ENCODE assay signal across 21 cellular contexts in genomic region chr2:168085801-168086361, GRCh38.
DNase-seq lines count a peak whose midpoint lies in the region; ATAC-seq and TF ChIP-seq lines count a peak whose summit lies in the region.
"Had no signal": no experiment of that assay in that cellular context is flagged by ENCODE, and none has a peak within 500 bp of the region (broad histone marks: within the 10 kb centered on the region; RNA-seq: fewer than 3 reads in every experiment).

No MANE protein-coding gene starts in this region.

- no peaks in the 10 kb centered on the region for H3K9me2 ChIP-seq in SK-N-SH

- H3K27me3 Mint-ChIP-seq in dendritic cell treated with granulocyte-macrophage colony-stimulating factor and Interleukin-4, amounts not matched to agents 40 ng/mL and 50 ng/mL, for 4 days: no peaks in the 10 kb centered on the region

- no peak for TF ChIP-seq RAD21 in SK-N-SH (IDR thresholded peaks at IDR 0.05; ENCODE audit: low read length)

- H3K4me3 ChIP-seq in SK-N-SH (ENCODE audit: low read depth in 2 of 2, low read length in 1 of 2): no peak overlapping the region
- H3K4me3 ChIP-seq: BLaER1, Peyer's patch had no signal

- peak in 1 of 2 experiments; percentile 78; a peak in 2 of 4 replicates for TF ChIP-seq EP300 in SK-N-SH (IDR thresholded peaks at IDR 0.05; ENCODE audit: borderline replicate concordance in 1 of 2, low read depth in 1 of 2, low read length in 1 of 2)

- H3K27me3 ChIP-seq in SK-N-SH (ENCODE audit: insufficient read depth): no peaks in the 10 kb centered on the region
- H3K27me3 ChIP-seq: BLaER1, Peyer's patch had no signal

- peaks cover 2 to 4% of the 10 kb centered on the region in 2 experiments for H3K36me3 ChIP-seq in SK-N-SH (replicated peaks in 1 of 2; ENCODE audit: control insufficient read depth in 1 of 2, insufficient read depth in 2 of 2, low read length in 1 of 2)
- H3K36me3 ChIP-seq: Peyer's patch had no signal

- H3K4me1 Mint-ChIP-seq in dendritic cell treated with granulocyte-macrophage colony-stimulating factor and Interleukin-4, amounts not matched to agents 40 ng/mL and 50 ng/mL, for 4 days (ENCODE audit: low read depth): peaks cover 29% of the 10 kb centered on the region

- no peak overlapping the region for H3K4me3 Mint-ChIP-seq in dendritic cell treated with granulocyte-macrophage colony-stimulating factor and Interleukin-4, amounts not matched to agents 40 ng/mL and 50 ng/mL, for 4 days
- H3K4me3 Mint-ChIP-seq: CD8-positive, alpha-beta T cell; H9; HFFc6 had no signal

- H3K27ac ChIP-seq in SK-N-SH (ENCODE audit: low read depth in 2 of 2, low read length in 1 of 2) (no peak overlapping the region), substantia nigra (ENCODE audit: low read depth, low read length, poor library complexity, severe bottlenecking) (peak overlapping the region; percentile 68)
- H3K27ac ChIP-seq: BLaER1, HL-60, KMS-11, Peyer's patch had no signal

- H2AFZ ChIP-seq in SK-N-SH (ENCODE audit: low read depth): no peak overlapping the region

- H3K79me2 ChIP-seq in SK-N-SH (ENCODE audit: insufficient read depth): no peaks in the 10 kb centered on the region

- H3K9ac ChIP-seq in SK-N-SH: no peak overlapping the region
- H3K9ac ChIP-seq: BLaER1, KMS-11 had no signal

- H3K4me1 ChIP-seq in SK-N-SH (ENCODE audit: control insufficient read depth in 1 of 2, insufficient read depth in 2 of 2, low read depth in 1 of 2, low read length in 1 of 2): peaks cover 0 to 4% of the 10 kb centered on the region in 2 experiments; a peak in 2 of 4 replicates
- H3K4me1 ChIP-seq: Peyer's patch had no signal

- peak; percentile 14 to 57 for DNase-seq in NCI-H524 (lab: John Stamatoyannopoulos, UW)
- peak; percentile 28 for DNase-seq in SK-N-SH
- DNase-seq in substantia nigra (lab: John Stamatoyannopoulos, UW): no peak
- DNase-seq in activated T-cell treated with anti-CD3 and anti-CD28 coated beads, Interleukin-2, amount 50 U/mL, for 1 hour: no peak
- DNase-seq: ACHN; CD8-positive, alpha-beta T cell; H9; HFFc6; NCI-H1694; NCI-H2081; NCI-H2171; NCI-H446 treated with DMSO at 0.1 percent for 48 hours; NCI-H774; Peyer's patch had no signal

- intact Hi-C loops in dendritic cell treated with granulocyte-macrophage colony-stimulating factor and Interleukin-4, amounts not matched to agents 40 ng/mL and 50 ng/mL, for 4 days (cut with micrococcal nuclease): no loop called here

- POLR2A ChIA-PET in SK-N-SH (lab: Yijun Ruan, JAX): no interaction called here

- H4K20me1 ChIP-seq in SK-N-SH (ENCODE audit: insufficient read depth): no peaks in the 10 kb centered on the region

- 69% methylated on average over 3 of the region's 4 CpGs for WGBS in SK-N-SH (ENCODE audit: low lambda C conversion rate)

- ATAC-seq in HG03432 (IDR thresholded peaks at IDR 0.05; ENCODE audit: unreplicated experiment) (no peak), GM21576 (IDR thresholded peaks at IDR 0.05; ENCODE audit: unreplicated experiment) (no peak), HG02884 (IDR thresholded peaks at IDR 0.05; ENCODE audit: unreplicated experiment) (no peak)
- ATAC-seq: CD8-positive, alpha-beta T cell had no signal

- H3K36me3 Mint-ChIP-seq in dendritic cell treated with granulocyte-macrophage colony-stimulating factor and Interleukin-4, amounts not matched to agents 40 ng/mL and 50 ng/mL, for 4 days (ENCODE audit: low read depth): peaks cover 11% of the 10 kb centered on the region

- H3F3A ChIP-seq in SK-N-SH (replicated peaks; ENCODE audit: insufficient read depth): no peaks in the 10 kb centered on the region

- H3K9me3 ChIP-seq in SK-N-SH: no peaks in the 10 kb centered on the region
- H3K9me3 ChIP-seq: Peyer's patch had no signal

- TF ChIP-seq CTCF in SK-N-SH (IDR thresholded peaks at IDR 0.05): no peak

- H3K27ac Mint-ChIP-seq in dendritic cell treated with granulocyte-macrophage colony-stimulating factor and Interleukin-4, amounts not matched to agents 40 ng/mL and 50 ng/mL, for 4 days: peak overlapping the region; percentile 20
- H3K27ac Mint-ChIP-seq: CD8-positive, alpha-beta T cell; HFFc6 had no signal

- no peak overlapping the region for H3K4me2 ChIP-seq in SK-N-SH
- H3K4me2 ChIP-seq: BLaER1, KMS-11 had no signal

- CTCF ChIA-PET in SK-N-SH (lab: Yijun Ruan, JAX): interaction anchor here (0.9 to 3.0 kb wide), 4 partner anchors 11 to 32 kb away, joined by 3 to 13 read pairs (median 4); no protein-coding TSS in a partner anchor

- peaks cover 17% of the 10 kb centered on the region for H3K9me3 Mint-ChIP-seq in dendritic cell treated with granulocyte-macrophage colony-stimulating factor and Interleukin-4, amounts not matched to agents 40 ng/mL and 50 ng/mL, for 4 days
- H3K9me3 Mint-ChIP-seq: CD8-positive, alpha-beta T cell; HFFc6 had no signal

TF ChIP-seq in SK-N-SH, 30 proteins besides CTCF, POLR2A, EP300 and RAD21:
- no peak for TF ChIP-seq NRF1 (IDR thresholded peaks at IDR 0.05; ENCODE audit: low read depth, low read length)
- TF ChIP-seq SMC3 (IDR thresholded peaks at IDR 0.05; ENCODE audit: low read depth, low read length): no peak
- peak; percentile 77 for TF ChIP-seq GATA2 (CRISPR knock-in tag; IDR thresholded peaks at IDR 0.05)
- TF ChIP-seq RCOR1 (IDR thresholded peaks at IDR 0.05; ENCODE audit: low read length): peak; percentile 72; the same call in 1 of the 2 replicates

Comparison
In these comparisons a context has a peak if more than half of its experiments do, and no peak if none do; other contexts are left out.
1. DNase-seq: peak in NCI-H524 (2 of 2) and SK-N-SH (single experiment); none in substantia nigra (0 of 49) and activated T-cell treated with anti-CD3 and anti-CD28 coated beads, Interleukin-2, amount 50 U/mL, for 1 hour (single experiment).